In genomic region chr16:81384006-81384405, GRCh38 we compare ENCODE assay signal across 19 cellular contexts.
DNase-seq lines count a peak whose midpoint lies in the region; ATAC-seq and TF ChIP-seq lines count a peak whose summit lies in the region.
"Had no signal": no experiment of that assay in that cellular context is flagged by ENCODE, and none has a peak within 500 bp of the region (broad histone marks: within the 10 kb centered on the region; RNA-seq: fewer than 3 reads in every experiment).

No MANE protein-coding gene starts in this region.

- peak overlapping the region in 9 of 12 donors; percentile 53 to 82 (median 76) for H3K27ac ChIP-seq in heart left ventricle
- peak overlapping the region; percentile 69 to 83 (median 80) for H3K27ac ChIP-seq in esophagus muscularis mucosa (replicated peaks in 1 of 4)
- peak overlapping the region in 2 of 3 donors; percentile 24 to 26 for H3K27ac ChIP-seq in thyroid gland
- H3K27ac ChIP-seq: A549, parathyroid adenoma had no signal

- peaks cover 0 to 12% (median 4%) of the 10 kb centered on the region in 9 donors for H3K36me3 ChIP-seq in heart left ventricle
- peaks cover 0 to 22% (median under 1%) of the 10 kb centered on the region in 4 donors for H3K36me3 ChIP-seq in esophagus muscularis mucosa
- H3K36me3 ChIP-seq in thyroid gland = no peaks in the 10 kb centered on the region
- H3K36me3 ChIP-seq: adrenal gland had no signal

- no peak overlapping the region for H3K27ac Mint-ChIP-seq in natural killer cell
- H3K27ac Mint-ChIP-seq in activated T-helper 2 cell treated with anti-CD3 and anti-CD28 coated beads, Interferon-gamma antibody, Interleukin-2, Interleukin-4, amounts not matched to agents 10 μg/mL and 5 μg/mL and 100 μg/mL, durations not matched to agents 14 hours and 24 hours and 36 hours = no peak overlapping the region

- intact Hi-C loops in heart left ventricle (cut with DNase I) (no loop called here), left cardiac atrium (cut with DNase I) (no loop called here), esophagus muscularis mucosa (cut with DNase I) (no loop called here), thyroid gland (cut with DNase I) (no loop called here), natural killer cell (cut with micrococcal nuclease) (no loop called here)
- intact Hi-C loops in activated T-helper 2 cell treated with anti-CD3 and anti-CD28 coated beads, Interferon-gamma antibody, Interleukin-2, Interleukin-4, amounts not matched to agents 10 μg/mL and 5 μg/mL and 100 μg/mL, durations not matched to agents 14 hours and 24 hours and 36 hours (cut with micrococcal nuclease) = no loop called here

- TF ChIP-seq EP300 in esophagus muscularis mucosa (IDR thresholded peaks at IDR 0.05) = no peak

- H3K27me3 ChIP-seq in heart left ventricle (no peaks in the 10 kb centered on the region), esophagus muscularis mucosa (no peaks in the 10 kb centered on the region), thyroid gland (no peaks in the 10 kb centered on the region)
- H3K27me3 ChIP-seq: adrenal gland had no signal

- no peaks in the 10 kb centered on the region for H3K9me3 Mint-ChIP-seq in natural killer cell
- H3K9me3 Mint-ChIP-seq in activated T-helper 2 cell treated with anti-CD3 and anti-CD28 coated beads, Interferon-gamma antibody, Interleukin-2, Interleukin-4, amounts not matched to agents 10 μg/mL and 5 μg/mL and 100 μg/mL, durations not matched to agents 14 hours and 24 hours and 36 hours = no peaks in the 10 kb centered on the region
- H3K9me3 Mint-ChIP-seq: activated T-cell treated with anti-CD3 and anti-CD28 coated beads, Interleukin-2, amount 50 U/mL, for 72 hours had no signal

- no peak overlapping the region for H3K4me3 Mint-ChIP-seq in natural killer cell
- H3K4me3 Mint-ChIP-seq in activated T-helper 2 cell treated with anti-CD3 and anti-CD28 coated beads, Interferon-gamma antibody, Interleukin-2, Interleukin-4, amounts not matched to agents 10 μg/mL and 5 μg/mL and 100 μg/mL, durations not matched to agents 14 hours and 24 hours and 36 hours (ENCODE audit: low read depth) = no peak overlapping the region
- H3K4me3 Mint-ChIP-seq: activated T-cell treated with anti-CD3 and anti-CD28 coated beads, Interleukin-2, amount 50 U/mL, for 72 hours had no signal

- TF ChIP-seq POLR2A in heart left ventricle (IDR thresholded peaks at IDR 0.05) = no peak
- no peak for TF ChIP-seq POLR2A in esophagus muscularis mucosa (IDR thresholded peaks at IDR 0.05; ENCODE audit: low read depth)
- TF ChIP-seq POLR2A in thyroid gland (IDR thresholded peaks at IDR 0.05) = no peak

- ATAC-seq in heart left ventricle (peak in 1 of 4 donors; percentile 67), left cardiac atrium (no peak), natural killer cell (no peak), GM21619 (IDR thresholded peaks at IDR 0.05; ENCODE audit: unreplicated experiment) (no peak)
- ATAC-seq: A549; activated T-cell treated with anti-CD3 and anti-CD28 coated beads, Interleukin-2, amount 50 U/mL, for 72 hours had no signal

- no peaks in the 10 kb centered on the region for H3K4me1 Mint-ChIP-seq in natural killer cell
- peaks cover 3% of the 10 kb centered on the region for H3K4me1 Mint-ChIP-seq in activated T-helper 2 cell treated with anti-CD3 and anti-CD28 coated beads, Interferon-gamma antibody, Interleukin-2, Interleukin-4, amounts not matched to agents 10 μg/mL and 5 μg/mL and 100 μg/mL, durations not matched to agents 14 hours and 24 hours and 36 hours (ENCODE audit: low read depth)

- H3K4me3 ChIP-seq in heart left ventricle = no peak overlapping the region
- no peak overlapping the region for H3K4me3 ChIP-seq in esophagus muscularis mucosa
- no peak overlapping the region for H3K4me3 ChIP-seq in thyroid gland (replicated peaks in 1 of 3)
- H3K4me3 ChIP-seq: A549, adrenal gland, coronary artery, thoracic aorta had no signal

- TF ChIP-seq CTCF in heart left ventricle (IDR thresholded peaks at IDR 0.05) (no peak), esophagus muscularis mucosa (IDR thresholded peaks at IDR 0.05) (no peak), thyroid gland (IDR thresholded peaks at IDR 0.05) (no peak), natural killer cell (IDR thresholded peaks at IDR 0.05) (no peak)

- H3K36me3 Mint-ChIP-seq in natural killer cell = no peaks in the 10 kb centered on the region
- H3K36me3 Mint-ChIP-seq in activated T-helper 2 cell treated with anti-CD3 and anti-CD28 coated beads, Interferon-gamma antibody, Interleukin-2, Interleukin-4, amounts not matched to agents 10 μg/mL and 5 μg/mL and 100 μg/mL, durations not matched to agents 14 hours and 24 hours and 36 hours (ENCODE audit: low read depth) = peaks cover 8% of the 10 kb centered on the region

- H3K4me1 ChIP-seq in heart left ventricle = peaks cover 0 to 27% (median 14%) of the 10 kb centered on the region in 12 donors
- H3K4me1 ChIP-seq in esophagus muscularis mucosa = peaks cover 16 to 47% (median 35%) of the 10 kb centered on the region in 4 donors
- peaks cover 5 to 15% of the 10 kb centered on the region in 2 donors for H3K4me1 ChIP-seq in thyroid gland
- H3K4me1 ChIP-seq: adrenal gland, parathyroid adenoma had no signal

- H3K9me3 ChIP-seq in heart left ventricle (no peaks in the 10 kb centered on the region), esophagus muscularis mucosa (no peaks in the 10 kb centered on the region), thyroid gland (no peaks in the 10 kb centered on the region)
- H3K9me3 ChIP-seq: A549, adrenal gland, thoracic aorta had no signal

- no peaks in the 10 kb centered on the region for H3K27me3 Mint-ChIP-seq in natural killer cell (ENCODE audit: low read depth in 2 of 2)
- H3K27me3 Mint-ChIP-seq in activated T-helper 2 cell treated with anti-CD3 and anti-CD28 coated beads, Interferon-gamma antibody, Interleukin-2, Interleukin-4, amounts not matched to agents 10 μg/mL and 5 μg/mL and 100 μg/mL, durations not matched to agents 14 hours and 24 hours and 36 hours (ENCODE audit: low read depth) = no peaks in the 10 kb centered on the region

- DNase-seq in heart left ventricle (no peak), left cardiac atrium (no peak), esophagus muscularis mucosa (ENCODE audit: extremely low spot score) (no peak), middle frontal gyrus (ENCODE audit: extremely low spot score, low spot score) (peak; percentile 29), thyroid gland (no peak), natural killer cell (no peak)
- no peak for DNase-seq in activated T-helper 2 cell treated with anti-CD3 and anti-CD28 coated beads, Interferon-gamma antibody, Interleukin-2, Interleukin-4, amounts not matched to agents 10 μg/mL and 5 μg/mL and 100 μg/mL, durations not matched to agents 14 hours and 24 hours and 36 hours (ENCODE audit: low spot score)
- DNase-seq: activated T-cell treated with anti-CD3 and anti-CD28 coated beads, Interleukin-2, amount 50 U/mL, for 72 hours; adrenal gland; EL; foreskin fibroblast; HCEC 1CT; NCI-H1092; NCI-H226 had no signal

Comparison
In these comparisons a context has a peak if more than half of its experiments do, and no peak if none do; other contexts are left out.
1. H3K27ac ChIP-seq: peak in every context shown above with its lines; median percentile 80 in esophagus muscularis mucosa; 76 in heart left ventricle; 25 in thyroid gland.